15 cellular contexts compared by ENCODE assay signal in the genomic region with DNA sequence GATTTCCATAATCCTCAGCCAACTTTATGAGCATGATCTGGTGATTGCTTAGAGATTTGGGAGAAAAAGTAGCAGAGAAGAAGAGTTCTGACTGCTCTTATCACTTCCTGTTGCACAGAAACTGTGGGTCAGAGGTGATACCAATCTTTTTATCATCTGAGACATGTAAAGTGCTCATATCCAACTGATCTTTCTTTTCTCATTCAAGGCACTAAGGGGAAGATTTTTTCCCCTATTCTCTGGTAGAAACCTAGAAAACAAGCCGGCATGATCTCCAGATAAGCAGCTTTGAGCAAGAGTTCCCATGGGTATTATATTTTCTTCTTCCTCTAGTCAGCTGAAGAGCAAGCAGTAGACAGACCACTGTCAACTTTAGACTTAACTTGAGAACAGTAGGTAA. TPM values are rescaled to one million over a fixed set of nuclear protein-coding genes. Genes with fewer than 3 reads are reported as not detected.
DNase-seq lines count a peak whose midpoint lies in the region; ATAC-seq and TF ChIP-seq lines count a peak whose summit lies in the region.
"Had no signal": no experiment of that assay in that cellular context is flagged by ENCODE, and none has a peak within 500 bp of the region (broad histone marks: within the 10 kb centered on the region; RNA-seq: fewer than 3 reads in every experiment).

No MANE protein-coding gene starts in this region.

- H2BK20ac ChIP-seq in IMR-90 (ENCODE audit: low read depth, low read length), result peak overlapping the region; percentile 89

- H3K4me2 ChIP-seq in IMR-90 (ENCODE audit: low read depth, low read length), result no peak overlapping the region

- peaks cover 6% of the 10 kb centered on the region; the same call in 1 of the 2 replicates for H3K4me1 ChIP-seq in IMR-90 (ENCODE audit: control insufficient read depth, insufficient read depth, low read length)
- H3K4me1 ChIP-seq in naive thymus-derived CD4-positive, alpha-beta T cell (ENCODE audit: control insufficient read depth in 2 of 2, insufficient read depth in 2 of 2, low read length in 2 of 2), result peaks cover 0 to 10% of the 10 kb centered on the region in 2 donors

- no peak overlapping the region for H3K9ac ChIP-seq in IMR-90 (ENCODE audit: low read depth, low read length)

- no peaks in the 10 kb centered on the region for H3K27me3 ChIP-seq in IMR-90 (ENCODE audit: control insufficient read depth, insufficient read depth, low read length)
- no peaks in the 10 kb centered on the region for H3K27me3 ChIP-seq in naive thymus-derived CD4-positive, alpha-beta T cell (ENCODE audit: control insufficient read depth in 2 of 2, insufficient read depth in 2 of 2, low read length in 2 of 2)
- H3K27me3 ChIP-seq: esophagus muscularis mucosa, spleen had no signal

- no peak for TF ChIP-seq RAD21 in IMR-90 (IDR thresholded peaks at IDR 0.05; ENCODE audit: low read length)

- no peaks in the 10 kb centered on the region for H3K9me3 ChIP-seq in IMR-90 (ENCODE audit: control insufficient read depth, insufficient read depth, low read length)
- H3K9me3 ChIP-seq in naive thymus-derived CD4-positive, alpha-beta T cell (ENCODE audit: control insufficient read depth in 2 of 3, low read length in 3 of 3), result no peaks in the 10 kb centered on the region
- H3K9me3 ChIP-seq: esophagus muscularis mucosa, spleen had no signal

- H3K18ac ChIP-seq in IMR-90 (ENCODE audit: low read depth, low read length), result peak overlapping the region; percentile 74; the same call in 1 of the 2 replicates

- no peak overlapping the region for H3K27ac ChIP-seq in IMR-90 (ENCODE audit: insufficient read depth, low read length)
- H3K27ac ChIP-seq in naive thymus-derived CD4-positive, alpha-beta T cell (ENCODE audit: low read depth, low read length), result no peak overlapping the region
- H3K27ac ChIP-seq: esophagus muscularis mucosa, spleen had no signal

- peaks cover 3% of the 10 kb centered on the region; the same call in 1 of the 2 replicates for H3K9me1 ChIP-seq in IMR-90 (ENCODE audit: insufficient read depth, low read length)

- TF ChIP-seq POLR2A in IMR-90 (IDR thresholded peaks at IDR 0.05; ENCODE audit: low read depth, low read length), result no peak

- no peak overlapping the region for H2AK9ac ChIP-seq in IMR-90 (replicated peaks; ENCODE audit: low read depth, low read length, poor library complexity)

- peak overlapping the region; percentile 62 for H2BK120ac ChIP-seq in IMR-90 (ENCODE audit: low read depth, low read length)

- peak overlapping the region; percentile 64; the same call in 1 of the 2 replicates for H3K56ac ChIP-seq in IMR-90 (ENCODE audit: extremely low read depth, insufficient read depth, low read length)

- intact Hi-C loops in activated CD4-positive, alpha-beta T cell treated with anti-CD3 and anti-CD28 coated beads for 36 hours (cut with DNase I, micrococcal nuclease), result loop anchor here (1.0 to 10.0 kb wide), 7 partner anchors 24 to 306 kb away; partner anchors contain the start of genes ARSK (in 2 of the 2), GPR150 (in 1 of the 2) and MCTP1 (in 1 of the 2)
- intact Hi-C loops in IMR-90 (cut with micrococcal nuclease), result no loop called here
- intact Hi-C loops in naive thymus-derived CD4-positive, alpha-beta T cell (cut with micrococcal nuclease), result loop anchor here in 1 of 2 donors (2.0 kb wide), 1 partner anchor 30 kb away; the partner anchor contains the start of gene GPR150

- H3K9me3 Mint-ChIP-seq in activated CD4-positive, alpha-beta T cell treated with anti-CD3 and anti-CD28 coated beads for 36 hours (ENCODE audit: low read depth), result no peaks in the 10 kb centered on the region
- no peaks in the 10 kb centered on the region for H3K9me3 Mint-ChIP-seq in activated T-helper 17 cell treated with anti-CD3 and anti-CD28 coated beads, Interleukin-2, amount 50 U/mL, for 72 hours
- H3K9me3 Mint-ChIP-seq in naive thymus-derived CD4-positive, alpha-beta T cell, result peaks cover 0 to 2% (median 0%) of the 10 kb centered on the region in 11 donors

- POLR2A ChIA-PET in activated CD4-positive, alpha-beta T cell treated with anti-CD3 and anti-CD28 coated beads for 36 hours (lab: Charles Lee), result no interaction called here
- POLR2A ChIA-PET in IMR-90 (lab: Charles Lee; ENCODE audit: unreplicated experiment), result no interaction called here
- POLR2A ChIA-PET in naive thymus-derived CD4-positive, alpha-beta T cell (lab: Charles Lee), result no interaction called here

- in situ Hi-C loops in IMR-90 (cut with MboI; ENCODE audit: low sequenced_read_pairs), result no loop called here

- ATAC-seq in activated CD4-positive, alpha-beta T cell treated with anti-CD3 and anti-CD28 coated beads for 36 hours, result peak; percentile 25
- ATAC-seq in IMR-90 (ENCODE audit: low read depth) (peak; percentile 7), HG03520 (IDR thresholded peaks at IDR 0.05; ENCODE audit: unreplicated experiment) (no peak)
- ATAC-seq in activated T-helper 17 cell treated with anti-CD3 and anti-CD28 coated beads, Interleukin-2, amount 50 U/mL, for 72 hours (replicated peaks), result peak; percentile 51
- ATAC-seq in naive thymus-derived CD4-positive, alpha-beta T cell, result no peak

- peak overlapping the region; percentile 98 for H2BK5ac ChIP-seq in IMR-90 (ENCODE audit: low read depth, low read length, poor library complexity, severe bottlenecking)

- H4K5ac ChIP-seq in IMR-90 (ENCODE audit: low read depth, low read length), result peak overlapping the region; percentile 30; the same call in 1 of the 2 replicates

- H4K91ac ChIP-seq in IMR-90 (ENCODE audit: insufficient read depth, low read depth, low read length), result peak overlapping the region; percentile 26

- peak overlapping the region; percentile 19 to 57; a peak in 3 of 4 replicates for H4K8ac ChIP-seq in IMR-90 (ENCODE audit: low read depth in 2 of 2, low read length in 2 of 2)

- H3K79me1 ChIP-seq in IMR-90 (ENCODE audit: low read depth in 1 of 2, low read length in 2 of 2), result peaks cover 2 to 15% of the 10 kb centered on the region in 2 experiments; a peak in 2 of 4 replicates

- dilution Hi-C loops in IMR-90 (cut with HindIII; ENCODE audit: low sequenced_read_pairs, unreplicated experiment), result no loop called here

- H3K4me3 ChIP-seq in IMR-90 (ENCODE audit: insufficient read depth, low read depth, low read length), result no peak overlapping the region
- H3K4me3 ChIP-seq in naive thymus-derived CD4-positive, alpha-beta T cell (ENCODE audit: low read length), result no peak overlapping the region
- H3K4me3 ChIP-seq: esophagus muscularis mucosa, lung, spleen had no signal

- no peak overlapping the region for H2AFZ ChIP-seq in IMR-90 (replicated peaks; ENCODE audit: low read length, poor library complexity)

- peaks cover 7% of the 10 kb centered on the region for H3K36me3 Mint-ChIP-seq in activated CD4-positive, alpha-beta T cell treated with anti-CD3 and anti-CD28 coated beads for 36 hours (ENCODE audit: low read depth)
- H3K36me3 Mint-ChIP-seq in activated T-helper 17 cell treated with anti-CD3 and anti-CD28 coated beads, Interleukin-2, amount 50 U/mL, for 72 hours (ENCODE audit: low read depth), result no peaks in the 10 kb centered on the region
- H3K36me3 Mint-ChIP-seq in naive thymus-derived CD4-positive, alpha-beta T cell, result peaks cover 0 to 33% (median 7%) of the 10 kb centered on the region in 5 donors

- no peaks in the 10 kb centered on the region for H3K36me3 ChIP-seq in IMR-90 (ENCODE audit: control insufficient read depth, insufficient read depth, low read length)
- peaks cover 0 to 8% (median 3%) of the 10 kb centered on the region in 3 experiments for H3K36me3 ChIP-seq in naive thymus-derived CD4-positive, alpha-beta T cell (ENCODE audit: control insufficient read depth in 2 of 3, insufficient read depth in 3 of 3, low read length in 3 of 3)
- H3K36me3 ChIP-seq: esophagus muscularis mucosa had no signal

- H3K14ac ChIP-seq in IMR-90 (replicated peaks; ENCODE audit: low read depth, low read length), result peak overlapping the region; percentile 10; the same call in 1 of the 2 replicates

- H2AK5ac ChIP-seq in IMR-90 (ENCODE audit: low read depth, low read length), result peak overlapping the region; percentile 13; the same call in 1 of the 2 replicates

- H4K20me1 ChIP-seq in IMR-90 (ENCODE audit: insufficient read depth, low read length), result no peaks in the 10 kb centered on the region

- H3K4me3 Mint-ChIP-seq in activated CD4-positive, alpha-beta T cell treated with anti-CD3 and anti-CD28 coated beads for 36 hours, result no peak overlapping the region
- H3K4me3 Mint-ChIP-seq in activated T-helper 17 cell treated with anti-CD3 and anti-CD28 coated beads, Interleukin-2, amount 50 U/mL, for 72 hours, result peak overlapping the region; percentile 71
- peak overlapping the region in 3 of 10 donors; percentile 9 to 47 (median 32) for H3K4me3 Mint-ChIP-seq in naive thymus-derived CD4-positive, alpha-beta T cell
- H3K4me3 Mint-ChIP-seq: IgD-negative memory B cell had no signal

- H3K4me1 Mint-ChIP-seq in activated CD4-positive, alpha-beta T cell treated with anti-CD3 and anti-CD28 coated beads for 36 hours, result peaks cover 30% of the 10 kb centered on the region
- H3K4me1 Mint-ChIP-seq in activated T-helper 17 cell treated with anti-CD3 and anti-CD28 coated beads, Interleukin-2, amount 50 U/mL, for 72 hours, result peaks cover 18% of the 10 kb centered on the region
- H3K4me1 Mint-ChIP-seq in naive thymus-derived CD4-positive, alpha-beta T cell, result peaks cover 17 to 23% (median 22%) of the 10 kb centered on the region in 7 donors

- peak overlapping the region; percentile 55; the same call in 2 of the 3 replicates for H2BK15ac ChIP-seq in IMR-90 (ENCODE audit: low read depth, low read length)

- peak overlapping the region; percentile 62 for H3K27ac Mint-ChIP-seq in activated CD4-positive, alpha-beta T cell treated with anti-CD3 and anti-CD28 coated beads for 36 hours
- H3K27ac Mint-ChIP-seq in activated T-helper 17 cell treated with anti-CD3 and anti-CD28 coated beads, Interleukin-2, amount 50 U/mL, for 72 hours, result peak overlapping the region; percentile 97
- H3K27ac Mint-ChIP-seq in naive thymus-derived CD4-positive, alpha-beta T cell, result peak overlapping the region in 8 of 9 donors; percentile 2 to 73 (median 46)

- no peak for TF ChIP-seq CTCF in IMR-90 (conservative IDR thresholded peaks at IDR 0.05; ENCODE audit: low read depth, low read length)

- H3K27me3 Mint-ChIP-seq in activated CD4-positive, alpha-beta T cell treated with anti-CD3 and anti-CD28 coated beads for 36 hours, result no peaks in the 10 kb centered on the region
- no peaks in the 10 kb centered on the region for H3K27me3 Mint-ChIP-seq in activated T-helper 17 cell treated with anti-CD3 and anti-CD28 coated beads, Interleukin-2, amount 50 U/mL, for 72 hours
- H3K27me3 Mint-ChIP-seq in naive thymus-derived CD4-positive, alpha-beta T cell, result no peaks in the 10 kb centered on the region
- H3K27me3 Mint-ChIP-seq: IgD-negative memory B cell had no signal

- CTCF ChIA-PET in activated CD4-positive, alpha-beta T cell treated with anti-CD3 and anti-CD28 coated beads for 36 hours (lab: Charles Lee), result no interaction called here
- CTCF ChIA-PET in IMR-90 (lab: Yijun Ruan, JAX), result no interaction called here
- CTCF ChIA-PET in naive thymus-derived CD4-positive, alpha-beta T cell (lab: Charles Lee), result no interaction called here

- BruUV-seq in IMR-90 (replicated peaks; lab: Mats Ljungman, UMichigan), result no TSS peak

- H3K23ac ChIP-seq in IMR-90 (ENCODE audit: low read depth, low read length), result peak overlapping the region; percentile 26; the same call in 1 of the 2 replicates

- no peak for DNase-seq in activated CD4-positive, alpha-beta T cell treated with anti-CD3 and anti-CD28 coated beads for 36 hours
- no peak for DNase-seq in activated CD4-positive, alpha-beta T cell treated with anti-CD3 and anti-CD28 coated beads, Interleukin-2, amount 50 U/mL, for 1 hour
- DNase-seq in IMR-90 (no peak), UCSD-AML1 (lab: John Stamatoyannopoulos, UW; ENCODE audit: unreplicated experiment) (no peak), mesenteric fat pad (ENCODE audit: low spot score) (no peak)
- no peak for DNase-seq in naive thymus-derived CD4-positive, alpha-beta T cell
- DNase-seq: activated CD4-positive, alpha-beta T cell treated with anti-CD3 and anti-CD28 coated beads for 1 hour; activated naive CD4-positive, alpha-beta T cell treated with anti-CD3 and anti-CD28 coated beads, Interleukin-2, amount 50 U/mL, for 16 hours; NCI-H2029; spleen had no signal

- WGBS in IMR-90 (ENCODE audit: extremely low coverage in 2 of 2, insufficient read length in 1 of 2), 2 experiments, result no CpG with 5 or more reads among the region's 1 CpG

- H3K4ac ChIP-seq in IMR-90 (ENCODE audit: low read depth, low read length), result peak overlapping the region; percentile 55; the same call in 1 of the 2 replicates

RNA-seq across cellular contexts. Expression of gene GPR150, which starts 29.0 kb away (rescaled TPM):
- under 1 TPM; 0.37 to 0.46 TPM for total RNA-seq in activated CD4-positive, alpha-beta T cell treated with anti-CD3 and anti-CD28 coated beads for 36 hours
- total RNA-seq in IMR-90 (2012; rRNA removed) (under 0.01 TPM in 2 replicates), mesenteric fat pad (0.32 TPM)
- polyA plus RNA-seq in IMR-90 (2012; rRNA removed), result 0.10 and 0.11 TPM in 2 replicates
- polyA plus RNA-seq in IMR-90 (2012; cell fraction: cytosol; rRNA removed), result 0.17 and 0.22 TPM in 2 replicates
- polyA plus RNA-seq in IMR-90 (2012; cell fraction: nucleus; rRNA removed; ENCODE audit: low replicate concordance), result 0.16 and 0.32 TPM in 2 replicates
- total RNA-seq in activated T-helper 17 cell treated with anti-CD3 and anti-CD28 coated beads, Interleukin-2, amount 50 U/mL, for 72 hours, result under 1 TPM; 0.35 to 0.61 TPM
- total RNA-seq in naive thymus-derived CD4-positive, alpha-beta T cell, result 1 to 10 TPM in 3 of 5 experiments, under 1 TPM in 2; 0.48 to 1.5 (median 1.1) TPM
- polyA plus RNA-seq in naive thymus-derived CD4-positive, alpha-beta T cell, result 1 to 10 TPM; 3.3 to 3.5 TPM

RNA-seq across cellular contexts. Expression of gene ARSK, which starts 36.0 kb away (rescaled TPM):
- total RNA-seq in activated CD4-positive, alpha-beta T cell treated with anti-CD3 and anti-CD28 coated beads for 36 hours, result 1 to 10 TPM; 4.6 to 5.3 TPM
- 22.0 and 25.0 TPM in 2 replicates for total RNA-seq in IMR-90 (2012; rRNA removed)
- 13.8 and 15.1 TPM in 2 replicates for polyA plus RNA-seq in IMR-90 (2012; rRNA removed)
- polyA plus RNA-seq in IMR-90 (2012; cell fraction: cytosol; rRNA removed), result 4.4 and 6.5 TPM in 2 replicates
- polyA plus RNA-seq in IMR-90 (2012; cell fraction: nucleus; rRNA removed; ENCODE audit: low replicate concordance), result 1.7 and 7.5 TPM in 2 replicates
- total RNA-seq in activated T-helper 17 cell treated with anti-CD3 and anti-CD28 coated beads, Interleukin-2, amount 50 U/mL, for 72 hours, result 1 to 10 TPM; 7.4 to 7.8 TPM
- 1 to 10 TPM; 2.5 to 8.5 (median 4.5) TPM for total RNA-seq in naive thymus-derived CD4-positive, alpha-beta T cell
- polyA plus RNA-seq in naive thymus-derived CD4-positive, alpha-beta T cell, result 10 to 100 TPM; 12.1 to 13.3 TPM
- 3.2 TPM for total RNA-seq in mesenteric fat pad

RNA-seq across cellular contexts. Expression of gene SKIC3, which starts 36.1 kb away (rescaled TPM):
- total RNA-seq in activated CD4-positive, alpha-beta T cell treated with anti-CD3 and anti-CD28 coated beads for 36 hours, result 10 to 100 TPM; 74.6 to 75.8 TPM
- total RNA-seq in IMR-90 (2012; rRNA removed) (145 and 184 TPM in 2 replicates), mesenteric fat pad (79.3 TPM)
- polyA plus RNA-seq in IMR-90 (2012; rRNA removed), result 32.8 and 47.1 TPM in 2 replicates
- polyA plus RNA-seq in IMR-90 (2012; cell fraction: cytosol; rRNA removed), result 4.3 and 4.9 TPM in 2 replicates
- polyA plus RNA-seq in IMR-90 (2012; cell fraction: nucleus; rRNA removed; ENCODE audit: low replicate concordance), result 9.8 and 122 TPM in 2 replicates
- total RNA-seq in activated T-helper 17 cell treated with anti-CD3 and anti-CD28 coated beads, Interleukin-2, amount 50 U/mL, for 72 hours, result 10 to 100 TPM; 69.1 to 84.4 TPM
- 100 to 1,000 TPM in 1 of 5 experiments, 10 to 100 TPM in 4; 74.6 to 103 (median 81.0) TPM for total RNA-seq in naive thymus-derived CD4-positive, alpha-beta T cell
- 10 to 100 TPM; 27.6 to 43.1 TPM for polyA plus RNA-seq in naive thymus-derived CD4-positive, alpha-beta T cell

RNA-seq across cellular contexts. Expression of gene RFESD, which starts 55.7 kb away (rescaled TPM):
- total RNA-seq in activated CD4-positive, alpha-beta T cell treated with anti-CD3 and anti-CD28 coated beads for 36 hours, result 1 to 10 TPM; 4.1 to 9.2 TPM
- total RNA-seq in IMR-90 (2012; rRNA removed) (2.7 and 3.6 TPM in 2 replicates), mesenteric fat pad (1.1 TPM)
- polyA plus RNA-seq in IMR-90 (2012; rRNA removed), result 1.0 and 1.5 TPM in 2 replicates
- 0.12 and 0.47 TPM in 2 replicates for polyA plus RNA-seq in IMR-90 (2012; cell fraction: cytosol; rRNA removed)
- 0.11 and 0.84 TPM in 2 replicates for polyA plus RNA-seq in IMR-90 (2012; cell fraction: nucleus; rRNA removed; ENCODE audit: low replicate concordance)
- 1 to 10 TPM; 4.2 to 9.3 TPM for total RNA-seq in activated T-helper 17 cell treated with anti-CD3 and anti-CD28 coated beads, Interleukin-2, amount 50 U/mL, for 72 hours
- total RNA-seq in naive thymus-derived CD4-positive, alpha-beta T cell, result 1 to 10 TPM; 2.2 to 9.2 (median 6.5) TPM
- 10 to 100 TPM; 10.7 to 21.2 TPM for polyA plus RNA-seq in naive thymus-derived CD4-positive, alpha-beta T cell

Comparison
In these comparisons a context has a peak if more than half of its experiments do, and no peak if none do; other contexts are left out.
1. ATAC-seq: peak in activated CD4-positive, alpha-beta T cell treated with anti-CD3 and anti-CD28 coated beads for 36 hours (single experiment), IMR-90 (single experiment) and activated T-helper 17 cell treated with anti-CD3 and anti-CD28 coated beads, Interleukin-2, amount 50 U/mL, for 72 hours (single experiment); none in naive thymus-derived CD4-positive, alpha-beta T cell (single experiment) and HG03520 (single experiment).
2. H3K27ac Mint-ChIP-seq: peak in every context shown above with its lines; median percentile 97 in activated T-helper 17 cell treated with anti-CD3 and anti-CD28 coated beads, Interleukin-2, amount 50 U/mL, for 72 hours; 62 in activated CD4-positive, alpha-beta T cell treated with anti-CD3 and anti-CD28 coated beads for 36 hours; 46 in naive thymus-derived CD4-positive, alpha-beta T cell.